ENCODE assay signal across 3 cellular contexts in genomic region chr10:80323298-80323697, GRCh38.
TF ChIP-seq lines count a peak whose summit lies in the region.

No MANE protein-coding gene starts in this region.

TF ChIP-seq in liver, 16 proteins besides CTCF, POLR2A, EP300 and RAD21:
- TF ChIP-seq JUND (IDR thresholded peaks at IDR 0.05) (no peak), NR2F2 (IDR thresholded peaks at IDR 0.05) (no peak), FOXA2 (IDR thresholded peaks at IDR 0.05) (no peak), YY1 (IDR thresholded peaks at IDR 0.05) (no peak), HNF4A (conservative IDR thresholded peaks at IDR 0.05) (no peak), RXRA (IDR thresholded peaks at IDR 0.05) (no peak), EGR1 (IDR thresholded peaks at IDR 0.05; ENCODE audit: low read depth in 2 of 2) (no peak), SP1 (IDR thresholded peaks at IDR 0.05) (no peak), ATF3 (IDR thresholded peaks at IDR 0.05) (no peak), HNF4G (IDR thresholded peaks at IDR 0.05) (no peak), FOXA1 (IDR thresholded peaks at IDR 0.05) (no peak), TAF1 (conservative IDR thresholded peaks at IDR 0.05) (no peak), GABPA (IDR thresholded peaks at IDR 0.05 in 1 of 2, conservative IDR thresholded peaks at IDR 0.05 in 1 of 2) (no peak)
- TF ChIP-seq, protein P1, sequence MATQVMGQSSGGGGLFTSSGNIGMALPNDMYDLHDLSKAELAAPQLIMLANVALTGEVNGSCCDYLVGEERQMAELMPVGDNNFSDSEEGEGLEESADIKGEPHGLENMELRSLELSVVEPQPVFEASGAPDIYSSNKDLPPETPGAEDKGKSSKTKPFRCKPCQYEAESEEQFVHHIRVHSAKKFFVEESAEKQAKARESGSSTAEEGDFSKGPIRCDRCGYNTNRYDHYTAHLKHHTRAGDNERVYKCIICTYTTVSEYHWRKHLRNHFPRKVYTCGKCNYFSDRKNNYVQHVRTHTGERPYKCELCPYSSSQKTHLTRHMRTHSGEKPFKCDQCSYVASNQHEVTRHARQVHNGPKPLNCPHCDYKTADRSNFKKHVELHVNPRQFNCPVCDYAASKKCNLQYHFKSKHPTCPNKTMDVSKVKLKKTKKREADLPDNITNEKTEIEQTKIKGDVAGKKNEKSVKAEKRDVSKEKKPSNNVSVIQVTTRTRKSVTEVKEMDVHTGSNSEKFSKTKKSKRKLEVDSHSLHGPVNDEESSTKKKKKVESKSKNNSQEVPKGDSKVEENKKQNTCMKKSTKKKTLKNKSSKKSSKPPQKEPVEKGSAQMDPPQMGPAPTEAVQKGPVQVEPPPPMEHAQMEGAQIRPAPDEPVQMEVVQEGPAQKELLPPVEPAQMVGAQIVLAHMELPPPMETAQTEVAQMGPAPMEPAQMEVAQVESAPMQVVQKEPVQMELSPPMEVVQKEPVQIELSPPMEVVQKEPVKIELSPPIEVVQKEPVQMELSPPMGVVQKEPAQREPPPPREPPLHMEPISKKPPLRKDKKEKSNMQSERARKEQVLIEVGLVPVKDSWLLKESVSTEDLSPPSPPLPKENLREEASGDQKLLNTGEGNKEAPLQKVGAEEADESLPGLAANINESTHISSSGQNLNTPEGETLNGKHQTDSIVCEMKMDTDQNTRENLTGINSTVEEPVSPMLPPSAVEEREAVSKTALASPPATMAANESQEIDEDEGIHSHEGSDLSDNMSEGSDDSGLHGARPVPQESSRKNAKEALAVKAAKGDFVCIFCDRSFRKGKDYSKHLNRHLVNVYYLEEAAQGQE (IDR thresholded peaks at IDR 0.05) = no peak
- TF ChIP-seq, protein P2, sequence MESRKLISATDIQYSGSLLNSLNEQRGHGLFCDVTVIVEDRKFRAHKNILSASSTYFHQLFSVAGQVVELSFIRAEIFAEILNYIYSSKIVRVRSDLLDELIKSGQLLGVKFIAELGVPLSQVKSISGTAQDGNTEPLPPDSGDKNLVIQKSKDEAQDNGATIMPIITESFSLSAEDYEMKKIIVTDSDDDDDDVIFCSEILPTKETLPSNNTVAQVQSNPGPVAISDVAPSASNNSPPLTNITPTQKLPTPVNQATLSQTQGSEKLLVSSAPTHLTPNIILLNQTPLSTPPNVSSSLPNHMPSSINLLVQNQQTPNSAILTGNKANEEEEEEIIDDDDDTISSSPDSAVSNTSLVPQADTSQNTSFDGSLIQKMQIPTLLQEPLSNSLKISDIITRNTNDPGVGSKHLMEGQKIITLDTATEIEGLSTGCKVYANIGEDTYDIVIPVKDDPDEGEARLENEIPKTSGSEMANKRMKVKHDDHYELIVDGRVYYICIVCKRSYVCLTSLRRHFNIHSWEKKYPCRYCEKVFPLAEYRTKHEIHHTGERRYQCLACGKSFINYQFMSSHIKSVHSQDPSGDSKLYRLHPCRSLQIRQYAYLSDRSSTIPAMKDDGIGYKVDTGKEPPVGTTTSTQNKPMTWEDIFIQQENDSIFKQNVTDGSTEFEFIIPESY (IDR thresholded peaks at IDR 0.05) = no peak
- TF ChIP-seq, protein P3, sequence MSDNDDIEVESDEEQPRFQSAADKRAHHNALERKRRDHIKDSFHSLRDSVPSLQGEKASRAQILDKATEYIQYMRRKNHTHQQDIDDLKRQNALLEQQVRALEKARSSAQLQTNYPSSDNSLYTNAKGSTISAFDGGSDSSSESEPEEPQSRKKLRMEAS (IDR thresholded peaks at IDR 0.05) = no peak

TF ChIP-seq in HepG2, 621 proteins besides CTCF, POLR2A, EP300 and RAD21:
- TF ChIP-seq ZFP36L2 (CRISPR knock-in tag; IDR thresholded peaks at IDR 0.05) = no peak
- no peak for TF ChIP-seq THAP8 (CRISPR knock-in tag; IDR thresholded peaks at IDR 0.05; ENCODE audit: borderline replicate concordance)
- TF ChIP-seq MAFF (IDR thresholded peaks at IDR 0.05; ENCODE audit: low read depth, low read length) = no peak
- no peak for TF ChIP-seq SMAD9 (CRISPR knock-in tag; IDR thresholded peaks at IDR 0.05)
- TF ChIP-seq PAWR (CRISPR knock-in tag; IDR thresholded peaks at IDR 0.05; ENCODE audit: borderline replicate concordance) = no peak

TF ChIP-seq in H1, 55 proteins besides CTCF, POLR2A, EP300 and RAD21:
- no peak for TF ChIP-seq SP2 (IDR thresholded peaks at IDR 0.05; ENCODE audit: low read length)
- no peak for TF ChIP-seq TBP (IDR thresholded peaks at IDR 0.05; ENCODE audit: low read depth, low read length)
- no peak for TF ChIP-seq CBX8 (IDR thresholded peaks at IDR 0.05; ENCODE audit: borderline replicate concordance, low read depth, low read length)
- TF ChIP-seq CHD1 (IDR thresholded peaks at IDR 0.05; ENCODE audit: low read depth, low read length) = no peak
- TF ChIP-seq SIN3A (conservative IDR thresholded peaks at IDR 0.05 in 1 of 2, IDR thresholded peaks at IDR 0.05 in 1 of 2; ENCODE audit: low read depth in 1 of 2, low read length in 2 of 2) = no peak
- no peak for TF ChIP-seq EGR1 (IDR thresholded peaks at IDR 0.05; ENCODE audit: borderline replicate concordance, low read depth, low read length)
- no peak for TF ChIP-seq SIRT6 (IDR thresholded peaks at IDR 0.05; ENCODE audit: low read length)
- no peak for TF ChIP-seq SP1 (IDR thresholded peaks at IDR 0.05; ENCODE audit: low read depth, low read length)
- no peak for TF ChIP-seq EZH2 (IDR thresholded peaks at IDR 0.05; ENCODE audit: low read depth, low read length, severe bottlenecking)
- TF ChIP-seq CHD2 (IDR thresholded peaks at IDR 0.05; ENCODE audit: low read length) = no peak
- no peak for TF ChIP-seq GTF2F1 (IDR thresholded peaks at IDR 0.05; ENCODE audit: borderline replicate concordance, low read depth, low read length)
- no peak for TF ChIP-seq GABPA (IDR thresholded peaks at IDR 0.05; ENCODE audit: borderline replicate concordance, insufficient read depth, low read length)
- no peak for TF ChIP-seq SP4 (IDR thresholded peaks at IDR 0.05; ENCODE audit: low read length)
- no peak for TF ChIP-seq HDAC6 (IDR thresholded peaks at IDR 0.05; ENCODE audit: low read depth, low read length)
- no peak for TF ChIP-seq NRF1 (IDR thresholded peaks at IDR 0.05; ENCODE audit: low read depth, low read length)
- TF ChIP-seq SIX5 (IDR thresholded peaks at IDR 0.05; ENCODE audit: low read depth, low read length) = no peak
